ENCODE assay signal across 7 cellular contexts in the genomic region with DNA sequence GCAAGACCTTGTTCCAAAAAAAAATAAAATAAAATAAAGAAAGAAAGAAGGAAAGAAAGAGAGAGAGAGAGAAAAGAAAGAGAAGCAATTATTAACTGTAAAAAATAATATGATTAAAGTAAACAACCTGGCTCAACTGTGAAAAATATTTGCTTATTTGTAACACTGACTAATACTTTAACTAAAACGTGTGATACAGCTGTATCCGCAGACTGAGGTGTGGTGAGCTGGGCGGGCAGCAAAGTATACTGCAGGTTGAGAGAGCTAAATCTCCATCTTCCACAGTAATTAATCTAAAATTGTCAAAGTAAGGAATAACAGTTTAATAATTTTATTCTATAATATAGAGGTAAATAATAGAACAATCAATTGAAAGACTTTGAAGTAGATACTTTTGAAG.
"Had no signal": no experiment of that assay in that cellular context is flagged by ENCODE, and none has a peak within 500 bp of the region (broad histone marks: within the 10 kb centered on the region; RNA-seq: fewer than 3 reads in every experiment).

No MANE protein-coding gene starts in this region.

- ATAC-seq: GM23338, K562 had no signal

- DNase-seq: H9, HCEC 1CT, IMR-90, Kasumi-1, KG1 had no signal
